In the genomic region with DNA sequence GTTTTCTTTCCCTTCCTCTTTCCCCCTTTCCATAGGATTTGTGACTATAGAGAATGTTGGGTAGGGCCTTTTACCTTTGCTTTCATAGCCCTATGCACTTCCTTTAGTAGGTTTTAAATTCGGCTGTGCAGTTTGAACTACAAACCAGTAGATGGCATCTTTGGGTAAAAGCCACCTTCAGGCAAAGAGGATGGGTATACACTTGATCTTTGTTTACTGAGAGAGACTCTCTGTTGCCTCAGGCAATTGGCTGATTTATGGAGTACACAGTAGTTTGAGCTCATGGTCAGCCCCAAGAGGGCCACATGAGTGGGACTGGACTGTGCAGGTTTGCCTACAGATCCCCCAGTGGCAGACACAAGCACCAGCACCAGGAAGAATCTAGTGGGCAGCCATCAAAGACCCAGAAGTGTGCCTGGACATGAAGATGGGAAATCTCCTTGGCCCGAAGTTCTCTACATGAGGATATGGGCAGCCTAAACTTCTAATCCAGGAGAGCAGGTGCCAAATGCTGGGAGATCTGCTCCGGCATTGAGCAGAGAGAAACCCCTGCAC, we compare ENCODE assay signal across 8 cellular contexts.
A peak's percentile ranks its signal among the peaks of the same experiment; 100 is the strongest.
DNase-seq lines count a peak whose midpoint lies in the region; ATAC-seq and TF ChIP-seq lines count a peak whose summit lies in the region.

No MANE protein-coding gene starts in this region.

- no peaks in the 10 kb centered on the region for H3K9me3 ChIP-seq in ascending aorta

- H3K27ac ChIP-seq in ascending aorta, result no peak overlapping the region

- no peak for ATAC-seq in GM21515 (IDR thresholded peaks at IDR 0.05; ENCODE audit: unreplicated experiment)
- no peak for ATAC-seq in GM21360 (IDR thresholded peaks at IDR 0.05; ENCODE audit: unreplicated experiment)
- no peak for ATAC-seq in stimulated activated effector memory CD8-positive, alpha-beta T cell treated with anti-CD3 and anti-CD28 coated beads, Interleukin-12 subunit alpha, Interleukin-12 subunit beta, amount 100 ng/mL, for 72 hours

- no peak overlapping the region for H3K4me3 Mint-ChIP-seq in stimulated activated effector memory CD8-positive, alpha-beta T cell treated with anti-CD3 and anti-CD28 coated beads, Interleukin-12 subunit alpha, Interleukin-12 subunit beta, amount 100 ng/mL, for 72 hours

- DNase-seq in A172 (ENCODE audit: low spot score) (peak; percentile 1), H7 (peak; percentile 3), NCI-H748 treated with DMSO at 0.1 percent for 48 hours (lab: John Stamatoyannopoulos, UW) (peak; percentile 81), epidermal melanocyte (ENCODE audit: insufficient read length, low spot score) (peak; percentile 23), ascending aorta (ENCODE audit: low spot score in 2 of 2) (no peak)
- no peak for DNase-seq in stimulated activated effector memory CD8-positive, alpha-beta T cell treated with anti-CD3 and anti-CD28 coated beads, Interleukin-12 subunit alpha, Interleukin-12 subunit beta, amount 100 ng/mL, for 72 hours (ENCODE audit: low spot score in 2 of 2)

- no peaks in the 10 kb centered on the region for H3K4me1 Mint-ChIP-seq in stimulated activated effector memory CD8-positive, alpha-beta T cell treated with anti-CD3 and anti-CD28 coated beads, Interleukin-12 subunit alpha, Interleukin-12 subunit beta, amount 100 ng/mL, for 72 hours

- intact Hi-C loops in ascending aorta (cut with DNase I), result no loop called here

- no peak overlapping the region for H3K4me3 ChIP-seq in H7 (ENCODE audit: insufficient read depth, low read depth, low read length)
- no peak overlapping the region for H3K4me3 ChIP-seq in ascending aorta

- no peaks in the 10 kb centered on the region for H3K4me1 ChIP-seq in ascending aorta

- no peak for TF ChIP-seq CTCF in ascending aorta (IDR thresholded peaks at IDR 0.05)

- no peak overlapping the region for H3K27ac Mint-ChIP-seq in stimulated activated effector memory CD8-positive, alpha-beta T cell treated with anti-CD3 and anti-CD28 coated beads, Interleukin-12 subunit alpha, Interleukin-12 subunit beta, amount 100 ng/mL, for 72 hours

- H3K9me3 Mint-ChIP-seq in stimulated activated effector memory CD8-positive, alpha-beta T cell treated with anti-CD3 and anti-CD28 coated beads, Interleukin-12 subunit alpha, Interleukin-12 subunit beta, amount 100 ng/mL, for 72 hours, result peaks cover 21% of the 10 kb centered on the region

- no peaks in the 10 kb centered on the region for H3K36me3 ChIP-seq in H7 (replicated peaks; ENCODE audit: control insufficient read depth, insufficient read depth, low read length)
- H3K36me3 ChIP-seq in ascending aorta, result no peaks in the 10 kb centered on the region

- H3K27me3 ChIP-seq in H7 (ENCODE audit: control insufficient read depth, insufficient read depth, low read length) (no peaks in the 10 kb centered on the region), ascending aorta (no peaks in the 10 kb centered on the region)

- no peaks in the 10 kb centered on the region for H3K36me3 Mint-ChIP-seq in stimulated activated effector memory CD8-positive, alpha-beta T cell treated with anti-CD3 and anti-CD28 coated beads, Interleukin-12 subunit alpha, Interleukin-12 subunit beta, amount 100 ng/mL, for 72 hours

Comparison
In these comparisons a context has a peak if more than half of its experiments do, and no peak if none do; other contexts are left out.
1. DNase-seq: peak in A172 (single experiment), H7 (single experiment), NCI-H748 treated with DMSO at 0.1 percent for 48 hours (single experiment) and epidermal melanocyte (single experiment); none in ascending aorta (0 of 2) and stimulated activated effector memory CD8-positive, alpha-beta T cell treated with anti-CD3 and anti-CD28 coated beads, Interleukin-12 subunit alpha, Interleukin-12 subunit beta, amount 100 ng/mL, for 72 hours (0 of 2).